In the genomic region with DNA sequence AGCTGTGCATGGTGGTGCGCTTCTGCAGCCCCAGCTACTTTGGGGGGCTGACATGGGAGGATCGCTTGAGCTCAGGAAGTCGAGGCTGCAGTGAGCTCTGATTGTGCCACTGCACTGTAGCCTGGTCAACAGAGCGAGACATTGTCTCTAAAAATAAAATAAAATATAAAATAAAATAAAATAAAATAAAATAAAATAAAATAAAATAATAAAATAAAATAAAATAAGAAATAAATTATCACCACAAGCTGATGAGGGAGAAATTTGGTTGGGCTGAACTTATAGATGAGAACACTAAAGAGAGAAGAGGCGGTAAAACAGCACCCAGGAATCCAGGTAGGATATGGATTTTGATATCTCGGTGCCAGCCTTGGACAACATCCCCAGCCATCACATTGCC, we compare ENCODE assay signal across 25 cellular contexts.
"Had no signal": no experiment of that assay in that cellular context is flagged by ENCODE, and none has a peak within 500 bp of the region (broad histone marks: within the 10 kb centered on the region; RNA-seq: fewer than 3 reads in every experiment).

No MANE protein-coding gene starts in this region.

- H3K27me3 ChIP-seq: colonic mucosa, esophagus muscularis mucosa, esophagus squamous epithelium, foreskin keratinocyte, gastrocnemius medialis, gastroesophageal sphincter, heart left ventricle, heart right ventricle had no signal

- H3K36me3 ChIP-seq: colonic mucosa, esophagus muscularis mucosa, esophagus squamous epithelium, gastrocnemius medialis, gastroesophageal sphincter, heart left ventricle, heart right ventricle had no signal

- H3K27me3 Mint-ChIP-seq: dendritic cell treated with granulocyte-macrophage colony-stimulating factor and Interleukin-4, amounts not matched to agents 40 ng/mL and 50 ng/mL, for 4 days; effector memory CD8-positive, alpha-beta T cell had no signal

- H3K4me3 Mint-ChIP-seq: dendritic cell treated with granulocyte-macrophage colony-stimulating factor and Interleukin-4, amounts not matched to agents 40 ng/mL and 50 ng/mL, for 4 days; effector memory CD8-positive, alpha-beta T cell; endodermal cell had no signal

- ATAC-seq: effector memory CD8-positive, alpha-beta T cell; esophagus mucosa; foreskin keratinocyte; gastrocnemius medialis; gastroesophageal sphincter; heart left ventricle; heart right ventricle had no signal

- H3K27ac ChIP-seq: colonic mucosa, coronary artery, dorsolateral prefrontal cortex, epithelial cell of prostate, esophagus muscularis mucosa, esophagus squamous epithelium, foreskin keratinocyte, gastrocnemius medialis, gastroesophageal sphincter, heart left ventricle, heart right ventricle had no signal

- H3K27ac Mint-ChIP-seq: dendritic cell treated with granulocyte-macrophage colony-stimulating factor and Interleukin-4, amounts not matched to agents 40 ng/mL and 50 ng/mL, for 4 days; effector memory CD8-positive, alpha-beta T cell; endodermal cell had no signal

- H3K9me3 ChIP-seq: colonic mucosa, gastroesophageal sphincter had no signal

- H3K4me3 ChIP-seq: colonic mucosa, coronary artery, dorsolateral prefrontal cortex, esophagus muscularis mucosa, esophagus squamous epithelium, gastrocnemius medialis, gastroesophageal sphincter, heart left ventricle, heart right ventricle had no signal

- DNase-seq: colonic mucosa; cortex of kidney; dermis blood vessel endothelial cell; dorsolateral prefrontal cortex; effector CD4-positive, alpha-beta T cell; effector CD8-positive, alpha-beta T cell; effector memory CD4-positive, alpha-beta T cell; effector memory CD8-positive, alpha-beta T cell; endodermal cell; erythroblast; esophagus squamous epithelium; foreskin fibroblast; foreskin keratinocyte; foreskin melanocyte; gastrocnemius medialis; glutamatergic neuron; head of caudate nucleus; heart left ventricle; heart right ventricle had no signal

- H3K4me1 ChIP-seq: colonic mucosa, esophagus muscularis mucosa, esophagus squamous epithelium, foreskin keratinocyte, gastrocnemius medialis, gastroesophageal sphincter, heart left ventricle, heart right ventricle had no signal
